In genomic region chr16:78430281-78430680, GRCh38 we compare ENCODE assay signal across 26 cellular contexts.
"Had no signal": no experiment of that assay in that cellular context is flagged by ENCODE, and none has a peak within 500 bp of the region (broad histone marks: within the 10 kb centered on the region; RNA-seq: fewer than 3 reads in every experiment).

No MANE protein-coding gene starts in this region.

- H3K4me3 ChIP-seq: stomach, suprapubic skin, testis, thoracic aorta, thyroid gland, tibial artery, tibial nerve, transverse colon, upper lobe of left lung, upper lobe of right lung, uterus, vagina had no signal

- ATAC-seq: stimulated activated effector memory CD8-positive, alpha-beta T cell treated with anti-CD3 and anti-CD28 coated beads, Interleukin-12 subunit alpha, Interleukin-12 subunit beta, amount 100 ng/mL, for 72 hours; stimulated activated memory B cell treated with anti-CD40 and anti-IgM and Interleukin-4, amounts not matched to agents 10 μg/mL and 1 μg/mL and 100 μg/mL, for 72 hours; stimulated activated naive B cell treated with anti-CD40 and anti-IgM and Interleukin-4, amounts not matched to agents 10 μg/mL and 1 μg/mL and 100 μg/mL, for 72 hours; stimulated activated naive CD8-positive, alpha-beta T cell treated with anti-CD3 and anti-CD28 coated beads, Interleukin-15, amount 100 ng/mL, for 72 hours; stimulated activated naive CD8-positive, alpha-beta T cell treated with anti-CD3 and anti-CD28 coated beads, Interleukin-15, Interleukin-2, amounts not matched to agents 100 U/mL and 50 U/mL, for 24 hours; upper lobe of right lung had no signal

- H3K9me3 ChIP-seq: stomach, suprapubic skin, testis, thoracic aorta, thyroid gland, tibial artery, tibial nerve, transverse colon, upper lobe of left lung, upper lobe of right lung, uterus, vagina had no signal

- FAIRE-seq: urothelium cell line had no signal

- H3K4me1 ChIP-seq: stomach, suprapubic skin, testis, tibial artery, tibial nerve, transverse colon, upper lobe of right lung, uterus, vagina had no signal

- H3K36me3 ChIP-seq: suprapubic skin, thoracic aorta, thyroid gland, transverse colon, upper lobe of right lung, uterus, vagina had no signal

- H3K27me3 ChIP-seq: stomach, suprapubic skin, testis, thyroid gland, tibial artery, tibial nerve, transverse colon, upper lobe of left lung, upper lobe of right lung, uterus, vagina had no signal

- H3K27ac ChIP-seq: stomach, suprapubic skin, testis, thoracic aorta, thyroid gland, tibial artery, tibial nerve, transverse colon, upper lobe of left lung, upper lobe of right lung, uterus, vagina had no signal

- DNase-seq: stimulated activated CD4-positive, alpha-beta T cell treated with anti-CD3 and anti-CD28 coated beads, Interleukin-2, amount 100 ng/mL, for 48 hours; stimulated activated CD4-positive, alpha-beta T cell treated with anti-CD3 and anti-CD28 coated beads, Interleukin-4, amount 100 ng/mL, for 1 hour; stimulated activated CD4-positive, alpha-beta T cell treated with anti-CD3 and anti-CD28 coated beads, Interleukin-4, amount 100 ng/mL, for 24 hours; stimulated activated CD4-positive, alpha-beta T cell treated with anti-CD3 and anti-CD28 coated beads, Interleukin-4, amount 100 ng/mL, for 4 hours; stimulated activated CD8-positive, alpha-beta memory T cell treated with anti-CD3 and anti-CD28 coated beads, Interleukin-4, amount 100 ng/mL, for 48 hours; stimulated activated naive B cell treated with anti-CD40 and anti-IgM and Interleukin-4, amounts not matched to agents 10 μg/mL and 1 μg/mL and 100 μg/mL, for 72 hours; stimulated activated naive CD4-positive, alpha-beta T cell; stimulated activated naive CD4-positive, alpha-beta T cell treated with Interleukin-2 at 50 U/mL for 16 hours; stimulated activated naive CD8-positive, alpha-beta T cell treated with anti-CD3 and anti-CD28 coated beads, Interleukin-15, amount 100 ng/mL, for 72 hours; stimulated activated naive CD8-positive, alpha-beta T cell treated with anti-CD3 and anti-CD28 coated beads, Interleukin-15, Interleukin-2, amounts not matched to agents 100 U/mL and 50 U/mL, for 24 hours; stomach; substantia nigra; testis; thyroid gland; tibial artery; transverse colon; upper lobe of left lung; upper lobe of right lung; uterus had no signal
